Comparison of ENCODE assay signal across 16 cellular contexts in the genomic region with DNA sequence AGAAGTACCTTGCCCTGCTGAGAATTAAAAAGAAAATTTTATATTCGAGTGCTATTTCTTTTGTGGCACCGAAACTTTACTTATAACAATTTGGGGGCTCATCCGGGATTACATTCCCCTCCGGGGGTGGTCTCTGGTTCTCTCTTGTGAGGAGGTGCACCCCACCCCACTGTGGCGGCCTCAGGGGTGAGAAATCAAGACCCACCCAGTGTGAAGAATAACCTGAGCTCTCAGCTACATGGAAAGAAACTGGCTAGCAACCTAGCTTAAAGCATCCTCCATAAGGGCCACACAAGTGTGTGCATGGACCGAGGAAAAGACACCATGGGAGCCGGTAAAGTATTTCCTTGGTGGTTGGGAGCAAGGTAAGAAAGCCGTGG. TPM values are rescaled to one million over a fixed set of nuclear protein-coding genes. Genes with fewer than 3 reads are reported as not detected.
DNase-seq lines count a peak whose midpoint lies in the region; ATAC-seq, FAIRE-seq and TF ChIP-seq lines count a peak whose summit lies in the region.
"Had no signal": no experiment of that assay in that cellular context is flagged by ENCODE, and none has a peak within 500 bp of the region (broad histone marks: within the 10 kb centered on the region; RNA-seq: fewer than 3 reads in every experiment).

No MANE protein-coding gene starts in this region.

- no peak for ATAC-seq in A549
- no peak for ATAC-seq in GM21367 (IDR thresholded peaks at IDR 0.05; ENCODE audit: unreplicated experiment)
- ATAC-seq: GM23338, left ventricle myocardium superior, right cardiac atrium had no signal

- H3K27ac ChIP-seq in A549 (peak overlapping the region; percentile 11 to 70; a peak in 4 of 6 replicates), AG04450 (ENCODE audit: low read depth, low read length) (peak overlapping the region; percentile 39), SJSA1 (peak overlapping the region; percentile 87), mammary epithelial cell (ENCODE audit: insufficient read depth, low read depth, low read length) (peak overlapping the region; percentile 59)
- H3K27ac ChIP-seq: SJCRH30, tibial nerve had no signal

- 77% methylated on average over 8 of the region's 8 CpGs for WGBS in A549 (ENCODE audit: missing lambda C conversion rate)
- WGBS in mammary epithelial cell (ENCODE audit: low coverage, missing lambda C conversion rate) = 79% methylated on average over 8 of the region's 8 CpGs

- DNase-seq in A549 (ENCODE audit: low read depth in 1 of 2, low spot score in 1 of 2) = no peak
- no peak for DNase-seq in AG04450 (ENCODE audit: low read depth, low spot score)
- DNase-seq in SJSA1 (ENCODE audit: low read depth in 1 of 2, low spot score in 2 of 2) = peak in 1 of 2 experiments; percentile 62
- no peak for DNase-seq in mammary epithelial cell
- DNase-seq in H54 (ENCODE audit: insufficient read length, low spot score) = no peak
- DNase-seq in activated CD4-positive, alpha-beta T cell treated with anti-CD3 and anti-CD28 coated beads, Interleukin-2, amount 50 U/mL, for 4 hours = no peak
- DNase-seq: activated naive CD8-positive, alpha-beta T cell treated with anti-CD3 and anti-CD28 coated beads, Interleukin-2, amount 10 ng/mL, durations not matched to agents 7 days and 5 days; colonic mucosa; left ventricle myocardium superior; NCI-H2171; right cardiac atrium; SJCRH30 had no signal

- H3K36me3 ChIP-seq in SJSA1 (peaks cover 4% of the 10 kb centered on the region; the same call in 1 of the 2 replicates), mammary epithelial cell (ENCODE audit: insufficient read depth, low read length) (no peaks in the 10 kb centered on the region)
- H3K36me3 ChIP-seq: colonic mucosa, SJCRH30, tibial nerve had no signal

- POLR2A ChIA-PET in A549 (lab: Yijun Ruan, JAX) (no interaction called here), AG04450 (lab: Yijun Ruan, JAX) (no interaction called here)

- H3K79me2 ChIP-seq in mammary epithelial cell (ENCODE audit: insufficient read depth, low read length) = no peaks in the 10 kb centered on the region

- H3K4me3 ChIP-seq in A549 (no peak overlapping the region), AG04450 (ENCODE audit: low read depth, low read length) (no peak overlapping the region), SJSA1 (no peak overlapping the region), mammary epithelial cell (replicated peaks in 1 of 3; ENCODE audit: insufficient read depth in 1 of 3, low read depth in 2 of 3, low read length in 3 of 3) (no peak overlapping the region)
- H3K4me3 ChIP-seq: colonic mucosa, GM23338, SJCRH30, tibial nerve had no signal

- TF ChIP-seq CTCF in A549 (IDR thresholded peaks at IDR 0.05) (no peak), AG04450 (IDR thresholded peaks at IDR 0.05; ENCODE audit: low read depth, low read length) (no peak), mammary epithelial cell (conservative IDR thresholded peaks at IDR 0.05 in 1 of 2, IDR thresholded peaks at IDR 0.05 in 1 of 2; ENCODE audit: extremely low read depth in 1 of 2, insufficient read depth in 1 of 2, low read depth in 1 of 2, low read length in 2 of 2) (no peak)

- no peak for FAIRE-seq in A549 (lab: Jason Lieb, UNC)
- FAIRE-seq in H54 (lab: Jason Lieb, UNC) = no peak
- FAIRE-seq: HTR-8/SVneo had no signal

- no peak for TF ChIP-seq RAD21 in A549 (conservative IDR thresholded peaks at IDR 0.05 in 1 of 2, IDR thresholded peaks at IDR 0.05 in 1 of 2)

- intact Hi-C loops in mammary epithelial cell (cut with micrococcal nuclease) = loop anchor here (1.0 to 2.0 kb wide), 2 partner anchors 51 to 95 kb away; partner anchors contain the start of gene ANKRD10

- dilution Hi-C loops in mammary epithelial cell (cut with HindIII; ENCODE audit: low sequenced_read_pairs) = no loop called here

- in situ Hi-C loops in mammary epithelial cell (cut with MboI; ENCODE audit: low sequenced_read_pairs in 2 of 2) = no loop called here

- BruUV-seq in mammary epithelial cell (replicated peaks; lab: Mats Ljungman, UMichigan) = TSS peak; percentile 45

- H3K4me2 ChIP-seq in A549 (peak overlapping the region; percentile 35; the same call in 2 of the 3 replicates), mammary epithelial cell (ENCODE audit: insufficient read depth, low read depth, low read length) (no peak overlapping the region)
- H3K4me2 ChIP-seq: GM23338 had no signal

- H3K9ac ChIP-seq in mammary epithelial cell (ENCODE audit: insufficient read depth, low read length) = no peak overlapping the region

- no peak for TF ChIP-seq EP300 in A549 (IDR thresholded peaks at IDR 0.05)

- no peaks in the 10 kb centered on the region for H3K27me3 ChIP-seq in AG04450 (ENCODE audit: control insufficient read depth, insufficient read depth, low read length)
- H3K27me3 ChIP-seq in SJSA1 (replicated peaks) = no peaks in the 10 kb centered on the region
- no peaks in the 10 kb centered on the region for H3K27me3 ChIP-seq in mammary epithelial cell (ENCODE audit: insufficient read depth, low read length)
- H3K27me3 ChIP-seq: colonic mucosa, SJCRH30, tibial nerve had no signal

- H2AFZ ChIP-seq in mammary epithelial cell (ENCODE audit: low read depth, low read length) = no peak overlapping the region
- H2AFZ ChIP-seq: GM23338 had no signal

- CTCF ChIA-PET in A549 (lab: Yijun Ruan, JAX) = no interaction called here
- CTCF ChIA-PET in AG04450 (lab: Charles Lee) = no interaction called here
- CTCF ChIA-PET in mammary epithelial cell (lab: Charles Lee; ENCODE audit: low non-redundant PET) = no interaction called here

- no peaks in the 10 kb centered on the region for H4K20me1 ChIP-seq in mammary epithelial cell (ENCODE audit: insufficient read depth, low read length)

- no peak for TF ChIP-seq POLR2A in A549 (IDR thresholded peaks at IDR 0.05; ENCODE audit: low read length)
- no peak for TF ChIP-seq POLR2A in H54 (IDR thresholded peaks at IDR 0.05; ENCODE audit: low read depth, low read length)

- H3K9me3 ChIP-seq in A549 (no peaks in the 10 kb centered on the region), AG04450 (ENCODE audit: control insufficient read depth, insufficient read depth, low read length) (peaks cover 22% of the 10 kb centered on the region; the same call in 1 of the 2 replicates), SJSA1 (replicated peaks) (peaks cover 21% of the 10 kb centered on the region), mammary epithelial cell (replicated peaks; ENCODE audit: insufficient read depth, low read length) (peaks cover 4% of the 10 kb centered on the region)
- H3K9me3 ChIP-seq: colonic mucosa had no signal

- H3K4me1 ChIP-seq in A549 (peaks cover 16% of the 10 kb centered on the region), SJSA1 (replicated peaks) (peaks cover 50% of the 10 kb centered on the region), mammary epithelial cell (ENCODE audit: insufficient read depth, low read length) (peaks cover 20% of the 10 kb centered on the region)
- H3K4me1 ChIP-seq: colonic mucosa, SJCRH30, tibial nerve had no signal

TF ChIP-seq in A549, 52 proteins besides CTCF, POLR2A, EP300 and RAD21 (continues in another document):
- TF ChIP-seq EHF (CRISPR knock-in tag; IDR thresholded peaks at IDR 0.05) = no peak
- no peak for TF ChIP-seq MAZ (IDR thresholded peaks at IDR 0.05; ENCODE audit: borderline replicate concordance, low read depth, low read length)
- TF ChIP-seq HOXA7 (CRISPR knock-in tag; IDR thresholded peaks at IDR 0.05) = no peak
- TF ChIP-seq ZFP36 (IDR thresholded peaks at IDR 0.05; ENCODE audit: borderline replicate concordance, partially characterized antibody) = no peak
- no peak for TF ChIP-seq TP53 (CRISPR knock-in tag; IDR thresholded peaks at IDR 0.05)
- no peak for TF ChIP-seq RCOR1 (IDR thresholded peaks at IDR 0.05; ENCODE audit: low read depth, low read length)
- no peak for TF ChIP-seq CEBPB (IDR thresholded peaks at IDR 0.05)
- TF ChIP-seq KDM5A (IDR thresholded peaks at IDR 0.05) = no peak
- no peak for TF ChIP-seq HOXB13 (CRISPR knock-in tag; IDR thresholded peaks at IDR 0.05; ENCODE audit: low read depth)
- TF ChIP-seq, protein P1, sequence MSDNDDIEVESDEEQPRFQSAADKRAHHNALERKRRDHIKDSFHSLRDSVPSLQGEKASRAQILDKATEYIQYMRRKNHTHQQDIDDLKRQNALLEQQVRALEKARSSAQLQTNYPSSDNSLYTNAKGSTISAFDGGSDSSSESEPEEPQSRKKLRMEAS (IDR thresholded peaks at IDR 0.05) = no peak
- no peak for TF ChIP-seq CBX8 (IDR thresholded peaks at IDR 0.05)
- no peak for TF ChIP-seq JUN (IDR thresholded peaks at IDR 0.05)
- TF ChIP-seq HES2 (IDR thresholded peaks at IDR 0.05) = no peak
- no peak for TF ChIP-seq NPAS2 (CRISPR knock-in tag; IDR thresholded peaks at IDR 0.05; ENCODE audit: borderline replicate concordance)
- TF ChIP-seq, protein P2, sequence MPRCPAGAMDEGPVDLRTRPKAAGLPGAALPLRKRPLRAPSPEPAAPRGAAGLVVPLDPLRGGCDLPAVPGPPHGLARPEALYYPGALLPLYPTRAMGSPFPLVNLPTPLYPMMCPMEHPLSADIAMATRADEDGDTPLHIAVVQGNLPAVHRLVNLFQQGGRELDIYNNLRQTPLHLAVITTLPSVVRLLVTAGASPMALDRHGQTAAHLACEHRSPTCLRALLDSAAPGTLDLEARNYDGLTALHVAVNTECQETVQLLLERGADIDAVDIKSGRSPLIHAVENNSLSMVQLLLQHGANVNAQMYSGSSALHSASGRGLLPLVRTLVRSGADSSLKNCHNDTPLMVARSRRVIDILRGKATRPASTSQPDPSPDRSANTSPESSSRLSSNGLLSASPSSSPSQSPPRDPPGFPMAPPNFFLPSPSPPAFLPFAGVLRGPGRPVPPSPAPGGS (IDR thresholded peaks at IDR 0.05) = no peak

RNA-seq across cellular contexts. Expression of gene ANKRD10, which starts 50.9 kb away (rescaled TPM):
- polyA plus RNA-seq in A549 (2011; rRNA removed) (60.2 and 66.0 TPM in 2 replicates), A549 (2017; fragmentation: RNase III; extraction: RNeasy Plus Mini Kit Qiagen cat#74134 plus additional on column Dnase treatment) (27.8 to 35.9 TPM (median 32.1 TPM) in 3 replicates), AG04450 (2011; rRNA removed) (85.8 and 105 TPM in 2 replicates), mammary epithelial cell (18.3 TPM)
- 23.3 and 26.1 TPM in 2 replicates for polyA plus RNA-seq in A549 (2012; cell fraction: cytosol; rRNA removed)
- 72.9 and 89.4 TPM in 2 replicates for polyA plus RNA-seq in A549 (2012; cell fraction: nucleus; rRNA removed)
- 56.5 and 92.3 TPM in 2 replicates for polyA minus RNA-seq in A549 (2011; rRNA and poly(A)+ RNA removed)
- 101 and 113 TPM in 2 replicates for polyA minus RNA-seq in AG04450 (2011; rRNA and poly(A)+ RNA removed)
- total RNA-seq in SJSA1 (2014; rRNA removed; shearing (Covaris generic)) = 208 and 225 TPM in 2 replicates
- total RNA-seq in mammary epithelial cell = 10 to 100 TPM; 45.3 to 50.3 TPM
- 15.6 TPM for polyA minus RNA-seq in mammary epithelial cell
